ENCODE assay signal across 8 cellular contexts in the genomic region with DNA sequence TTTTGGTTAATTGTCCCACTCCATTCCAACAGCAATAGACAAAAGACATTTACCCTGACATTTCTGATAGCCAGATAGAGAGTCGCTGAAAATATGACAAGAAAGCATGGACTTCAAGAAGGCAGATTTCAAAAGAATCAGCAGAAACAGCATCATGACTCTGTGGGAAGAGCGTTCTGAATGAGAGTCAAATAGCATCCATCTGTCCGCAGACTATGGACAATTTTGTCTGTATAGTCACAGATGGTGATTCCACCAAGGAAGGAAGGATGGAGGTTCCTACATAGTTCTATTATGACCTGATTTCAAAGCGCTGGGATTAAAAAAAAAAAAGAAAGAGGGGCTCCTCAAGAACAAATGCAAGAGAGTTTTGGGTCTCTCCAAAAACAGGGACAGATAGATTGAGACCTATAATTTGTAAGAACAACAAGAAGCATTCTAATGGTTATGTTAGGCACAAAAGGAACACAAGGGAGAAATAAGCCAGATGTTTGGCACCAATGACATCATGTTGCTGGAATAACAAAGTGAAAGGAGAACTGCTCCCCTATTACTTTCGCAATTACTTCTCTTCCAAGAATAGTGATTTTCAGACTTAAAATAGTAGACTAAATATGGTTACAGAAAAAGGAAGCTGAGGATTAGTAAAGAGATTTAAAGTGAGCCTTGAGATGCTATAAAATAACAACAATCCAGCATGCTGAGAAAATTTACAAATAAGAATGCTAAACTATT. TPM values are rescaled to one million over a fixed set of nuclear protein-coding genes. Genes with fewer than 3 reads are reported as not detected.
A peak's percentile ranks its signal among the peaks of the same experiment; 100 is the strongest.
DNase-seq lines count a peak whose midpoint lies in the region; ATAC-seq, FAIRE-seq and TF ChIP-seq lines count a peak whose summit lies in the region.

No MANE protein-coding gene starts in this region.

- 84 to 90% methylated on average over 5 of the region's 5 CpGs for WGBS in pancreas, 2 donors

- H3K4me3 Mint-ChIP-seq in activated T-helper 17 cell treated with anti-CD3 and anti-CD28 coated beads, Interleukin-2, amount 50 U/mL, for 72 hours, result peak overlapping the region; percentile 44
- no peak overlapping the region for H3K4me3 Mint-ChIP-seq in Calu3 (ENCODE audit: low read depth, unreplicated experiment)

- H3K27me3 Mint-ChIP-seq in activated T-helper 17 cell treated with anti-CD3 and anti-CD28 coated beads, Interleukin-2, amount 50 U/mL, for 72 hours, result no peaks in the 10 kb centered on the region
- H3K27me3 Mint-ChIP-seq in Calu3 (ENCODE audit: unreplicated experiment), result no peaks in the 10 kb centered on the region

- peaks cover 35% of the 10 kb centered on the region for H3K4me1 Mint-ChIP-seq in activated T-helper 17 cell treated with anti-CD3 and anti-CD28 coated beads, Interleukin-2, amount 50 U/mL, for 72 hours
- H3K4me1 Mint-ChIP-seq in Calu3 (ENCODE audit: low read depth, unreplicated experiment), result no peaks in the 10 kb centered on the region

- peak overlapping the region in 2 of 4 donors; percentile 18 to 19 for H3K27ac ChIP-seq in pancreas

- DNase-seq in GM12864 (ENCODE audit: low read depth) (peak; percentile 35), pancreas (no peak), RKO (ENCODE audit: low spot score) (no peak), NCI-H774 (lab: John Stamatoyannopoulos, UW) (no peak), Calu3 (no peak)

- no peak overlapping the region for H3K4me3 ChIP-seq in GM12864 (ENCODE audit: low read depth, low read length)
- H3K4me3 ChIP-seq in pancreas, result no peak overlapping the region

- no TSS peak for BruUV-seq in Calu3 (replicated peaks; lab: Mats Ljungman, UMichigan)

- H3K4me1 ChIP-seq in pancreas, result peaks cover 0 to 20% (median 7%) of the 10 kb centered on the region in 3 donors

- ATAC-seq in HG02798 (IDR thresholded peaks at IDR 0.05; ENCODE audit: poor library complexity, unreplicated experiment), result peak; percentile 52
- ATAC-seq in activated T-helper 17 cell treated with anti-CD3 and anti-CD28 coated beads, Interleukin-2, amount 50 U/mL, for 72 hours (replicated peaks), result no peak
- ATAC-seq in pancreas, result peak in 3 of 4 donors; percentile 50 to 77 (median 65)
- no peak for ATAC-seq in HG03039 (IDR thresholded peaks at IDR 0.05; ENCODE audit: unreplicated experiment)

- TF ChIP-seq CTCF in GM12864 (IDR thresholded peaks at IDR 0.05; ENCODE audit: low read depth, low read length, missing control alignments), result no peak
- no peak for TF ChIP-seq CTCF in pancreas (IDR thresholded peaks at IDR 0.05)
- TF ChIP-seq CTCF in Calu3 (IDR thresholded peaks at IDR 0.05; ENCODE audit: unreplicated experiment), result no peak

- H3K9me3 Mint-ChIP-seq in activated T-helper 17 cell treated with anti-CD3 and anti-CD28 coated beads, Interleukin-2, amount 50 U/mL, for 72 hours, result no peaks in the 10 kb centered on the region
- H3K9me3 Mint-ChIP-seq in Calu3 (ENCODE audit: low read depth, unreplicated experiment), result no peaks in the 10 kb centered on the region

- H3K27me3 ChIP-seq in pancreas, result no peaks in the 10 kb centered on the region

- no peaks in the 10 kb centered on the region for H3K9me3 ChIP-seq in pancreas

- CTCF ChIA-PET in Calu3 (lab: Charles Lee), result no interaction called here

- H3K27ac Mint-ChIP-seq in activated T-helper 17 cell treated with anti-CD3 and anti-CD28 coated beads, Interleukin-2, amount 50 U/mL, for 72 hours, result peak overlapping the region; percentile 44
- H3K27ac Mint-ChIP-seq in Calu3 (ENCODE audit: unreplicated experiment), result no peak overlapping the region

- no peaks in the 10 kb centered on the region for H3K36me3 ChIP-seq in pancreas

- intact Hi-C loops in pancreas (cut with DNase I), result no loop called here
- intact Hi-C loops in Calu3 (cut with micrococcal nuclease; ENCODE audit: unreplicated experiment), result no loop called here

- peaks cover 44% of the 10 kb centered on the region for H3K36me3 Mint-ChIP-seq in activated T-helper 17 cell treated with anti-CD3 and anti-CD28 coated beads, Interleukin-2, amount 50 U/mL, for 72 hours (ENCODE audit: low read depth)
- no peaks in the 10 kb centered on the region for H3K36me3 Mint-ChIP-seq in Calu3 (ENCODE audit: insufficient read depth, unreplicated experiment)

- no peak for FAIRE-seq in pancreas (lab: Jason Lieb, UNC)

RNA-seq across cellular contexts. Expression of gene NIBAN1, which starts 28.5 kb away (rescaled TPM):
- total RNA-seq in activated T-helper 17 cell treated with anti-CD3 and anti-CD28 coated beads, Interleukin-2, amount 50 U/mL, for 72 hours, result 10 to 100 TPM; 23.7 to 58.8 TPM
- 10 to 100 TPM; 43.5 to 75.2 (median 57.8) TPM for total RNA-seq in pancreas
- 10 to 100 TPM in 1 of 2 donors, 1 to 10 TPM in 1; 5.7 to 15.5 TPM for polyA plus RNA-seq in pancreas
- 12.1 and 19.5 TPM in 2 replicates for total RNA-seq in Calu3 (2022)

Comparison
In these comparisons a context has a peak if more than half of its experiments do, and no peak if none do; other contexts are left out.
1. ATAC-seq: peak in HG02798 (single experiment) and pancreas (3 of 4); none in activated T-helper 17 cell treated with anti-CD3 and anti-CD28 coated beads, Interleukin-2, amount 50 U/mL, for 72 hours (single experiment) and HG03039 (single experiment).